Comparison of ENCODE assay signal across 8 cellular contexts in genomic region chr19:35040826-35041547, GRCh38. TPM values are rescaled to one million over a fixed set of nuclear protein-coding genes. Genes with fewer than 3 reads are reported as not detected.
DNase-seq lines count a peak whose midpoint lies in the region; ATAC-seq, FAIRE-seq and TF ChIP-seq lines count a peak whose summit lies in the region.

No MANE protein-coding gene starts in this region.

- peaks cover 22 to 31% (median 26%) of the 10 kb centered on the region in 3 donors for H3K4me1 Mint-ChIP-seq in IgD-negative memory B cell

- no peaks in the 10 kb centered on the region for H3K36me3 Mint-ChIP-seq in IgD-negative memory B cell

- peak in 41 of 56 donors; percentile 13 to 75 (median 52) for DNase-seq in amygdala (lab: John Stamatoyannopoulos, UW)
- peak; percentile 74 for DNase-seq in iPS-NIHi11 (ENCODE audit: low spot score)
- peak; percentile 97 to 100 for DNase-seq in gastrocnemius medialis
- no peak for DNase-seq in activated gamma-delta T cell treated with Interleukin-2 at 50 U/mL for 16 hours
- DNase-seq in amniotic stem cell (lab: John Stamatoyannopoulos, UW) = no peak
- no peak for DNase-seq in RCC 7860 (ENCODE audit: low spot score)

- H3K36me3 ChIP-seq in gastrocnemius medialis = peaks cover 0 to 5% of the 10 kb centered on the region in 2 donors

- H3K9me3 ChIP-seq in gastrocnemius medialis = no peaks in the 10 kb centered on the region

- no peaks in the 10 kb centered on the region for H3K27me3 ChIP-seq in gastrocnemius medialis

- H3K4me1 ChIP-seq in gastrocnemius medialis = peaks cover 62 to 74% of the 10 kb centered on the region in 2 donors

- intact Hi-C loops in gastrocnemius medialis (cut with DNase I; ENCODE audit: low total_unique reads) = loop anchor here (5.0 kb wide), 1 partner anchor 716 kb away; the partner anchor contains the start of genes HSPB6 and PROSER3

- peak overlapping the region; percentile 4 to 46 (median 10) for H3K4me3 ChIP-seq in gastrocnemius medialis

- H3K27ac ChIP-seq in gastrocnemius medialis = peak overlapping the region; percentile 97 to 98 (median 98)

- TF ChIP-seq CTCF in gastrocnemius medialis (IDR thresholded peaks at IDR 0.05 in 4 of 5, conservative IDR thresholded peaks at IDR 0.05 in 1 of 5) = no peak

- in situ Hi-C loops in gastrocnemius medialis (cut with MboI; ENCODE audit: low sequenced_read_pairs in 4 of 4) = loop anchor here in 1 of 4 donors (10.0 kb wide), 1 partner anchor 54 kb away; no protein-coding TSS in a partner anchor

- TF ChIP-seq POLR2A in gastrocnemius medialis (IDR thresholded peaks at IDR 0.05) = peak; percentile 69 to 85

- ATAC-seq in gastrocnemius medialis (peak; percentile 64 to 70), HG02852 (IDR thresholded peaks at IDR 0.05; ENCODE audit: unreplicated experiment) (no peak)

- H3K27ac Mint-ChIP-seq in IgD-negative memory B cell = peak overlapping the region in 1 of 3 donors; percentile 5

- H3K27me3 Mint-ChIP-seq in IgD-negative memory B cell = peaks cover 11% of the 10 kb centered on the region

- no peaks in the 10 kb centered on the region for H3K9me3 Mint-ChIP-seq in IgD-negative memory B cell

- no peak for FAIRE-seq in RCC 7860 (lab: Jason Lieb, UNC)

- H3K4me3 Mint-ChIP-seq in IgD-negative memory B cell = peak overlapping the region in 3 of 4 donors; percentile 75 to 93 (median 78)

RNA-seq across cellular contexts. Expression of gene HPN, which starts 0.5 kb away (rescaled TPM):
- not detected for polyA plus RNA-seq in IgD-negative memory B cell
- total RNA-seq in gastrocnemius medialis = 10 to 100 TPM in 3 of 4 donors, 1 to 10 TPM in 1; 9.1 to 24.0 (median 17.1) TPM

RNA-seq across cellular contexts. Expression of gene SCN1B, which starts 10.7 kb away (rescaled TPM):
- not detected for polyA plus RNA-seq in IgD-negative memory B cell
- 100 to 1,000 TPM; 194 to 469 (median 289) TPM for total RNA-seq in gastrocnemius medialis

RNA-seq across cellular contexts. Expression of gene GRAMD1A, which starts 40.9 kb away (rescaled TPM):
- 18.1 TPM for polyA plus RNA-seq in IgD-negative memory B cell
- total RNA-seq in gastrocnemius medialis = 10 to 100 TPM; 38.8 to 45.1 (median 43.7) TPM

Comparison
In these comparisons a context has a peak if more than half of its experiments do, and no peak if none do; other contexts are left out.
1. DNase-seq: peak in amygdala (41 of 56), iPS-NIHi11 (single experiment) and gastrocnemius medialis (2 of 2); none in activated gamma-delta T cell treated with Interleukin-2 at 50 U/mL for 16 hours (single experiment), amniotic stem cell (single experiment) and RCC 7860 (single experiment).